25 cellular contexts compared by ENCODE assay signal in genomic region chr2:174784909-174785308, GRCh38. TPM values are rescaled to one million over a fixed set of nuclear protein-coding genes. Genes with fewer than 3 reads are reported as not detected.
"Had no signal": no experiment of that assay in that cellular context is flagged by ENCODE, and none has a peak within 500 bp of the region (broad histone marks: within the 10 kb centered on the region; RNA-seq: fewer than 3 reads in every experiment).

No MANE protein-coding gene starts in this region.

- H3K27ac Mint-ChIP-seq: activated B cell treated with CpG ODN at 0.5 μM for 24 hours; activated CD4-positive, alpha-beta T cell treated with anti-CD3 and anti-CD28 coated beads, Interleukin-2, amount 10 ng/mL, durations not matched to agents 24 days and 14 days; activated CD8-positive, alpha-beta memory T cell treated with anti-CD3 and anti-CD28 coated beads, Interleukin-2, amount 10 ng/mL, durations not matched to agents 7 days and 5 days; activated naive CD4-positive, alpha-beta T cell treated with anti-CD3 and anti-CD28 coated beads, Interleukin-2, amount 50 U/mL, for 72 hours; activated T-cell treated with anti-CD3 and anti-CD28 coated beads, Interleukin-2, amount 50 U/mL, for 24 hours; activated T-helper 1 cell treated with anti-CD3 and anti-CD28 coated beads, Interleukin-12 subunit alpha, Interleukin-12 subunit beta, Interleukin-2, Interleukin-4 antibody, amounts not matched to agents 30 ng/mL and 10 ng/mL and 1 ng/mL, durations not matched to agents 14 hours and 24 hours and 36 hours; T-helper 1 cell treated with Interleukin-12 subunit alpha and Interleukin-12 subunit beta and Interleukin-4 antibody, amounts not matched to agents 30 μg/mL and 1 μg/mL, for 36 hours had no signal

- ATAC-seq: activated CD8-positive, alpha-beta memory T cell treated with anti-CD3 and anti-CD28 coated beads, Interleukin-2, amount 10 ng/mL, durations not matched to agents 7 days and 5 days; activated naive CD4-positive, alpha-beta T cell treated with anti-CD3 and anti-CD28 coated beads, Interleukin-2, amount 50 U/mL, for 72 hours; K562; Panc1; Right ventricle myocardium inferior had no signal

- H3K4me1 ChIP-seq: breast epithelium had no signal

- H3K27me3 Mint-ChIP-seq: activated CD4-positive, alpha-beta T cell treated with anti-CD3 and anti-CD28 coated beads, Interleukin-2, amount 10 ng/mL, durations not matched to agents 24 days and 14 days; activated CD8-positive, alpha-beta memory T cell treated with anti-CD3 and anti-CD28 coated beads, Interleukin-2, amount 10 ng/mL, durations not matched to agents 7 days and 5 days; activated T-cell treated with anti-CD3 and anti-CD28 coated beads, Interleukin-2, amount 50 U/mL, for 24 hours; central memory CD8-positive, alpha-beta T cell had no signal

- H3K27me3 ChIP-seq: breast epithelium had no signal

- H3K4me3 ChIP-seq: breast epithelium, K562 had no signal

- H3K36me3 Mint-ChIP-seq: activated CD8-positive, alpha-beta memory T cell treated with anti-CD3 and anti-CD28 coated beads, Interleukin-2, amount 10 ng/mL, durations not matched to agents 7 days and 5 days; activated naive CD4-positive, alpha-beta T cell treated with anti-CD3 and anti-CD28 coated beads, Interleukin-2, amount 50 U/mL, for 72 hours had no signal

- DNase-seq: activated B cell treated with CpG ODN at 0.5 μM for 24 hours; activated CD4-positive, alpha-beta T cell treated with anti-CD3 and anti-CD28 coated beads for 1 hour; activated CD4-positive, alpha-beta T cell treated with anti-CD3 and anti-CD28 coated beads, Interleukin-2, amount 10 ng/mL, durations not matched to agents 24 days and 14 days; activated CD4-positive, alpha-beta T cell treated with anti-CD3 and anti-CD28 coated beads, Interleukin-2, amount 50 U/mL, for 48 hours; activated CD8-positive, alpha-beta memory T cell treated with anti-CD3 and anti-CD28 coated beads, Interleukin-2, amount 10 ng/mL, durations not matched to agents 7 days and 5 days; activated effector memory CD4-positive, alpha-beta T cell treated with anti-CD3 and anti-CD28 coated beads, Interleukin-2, amount 50 U/mL, for 16 hours; activated naive CD4-positive, alpha-beta T cell treated with Interleukin-2 at 50 U/mL for 16 hours; activated T-cell treated with anti-CD3 and anti-CD28 coated beads, Interleukin-2, amount 50 U/mL, for 24 hours; anterior cingulate cortex; Kasumi-1; NCI-H187 treated with DMSO at 0.1 percent for 48 hours; NCI-H2081 treated with DMSO at 0.1 percent for 48 hours; NCI-H226; NK-92 treated with Interleukin-12 subunit alpha and Interleukin-12 subunit beta, amount 100 ng/mL, for 24 hours; OCI-M1; RPMI8226 had no signal

- H3K4me3 Mint-ChIP-seq: activated B cell treated with CpG ODN at 0.5 μM for 24 hours; activated CD4-positive, alpha-beta T cell treated with anti-CD3 and anti-CD28 coated beads, Interleukin-2, amount 10 ng/mL, durations not matched to agents 24 days and 14 days; activated CD8-positive, alpha-beta memory T cell treated with anti-CD3 and anti-CD28 coated beads, Interleukin-2, amount 10 ng/mL, durations not matched to agents 7 days and 5 days; activated T-cell treated with anti-CD3 and anti-CD28 coated beads, Interleukin-2, amount 50 U/mL, for 24 hours; activated T-helper 1 cell treated with anti-CD3 and anti-CD28 coated beads, Interleukin-12 subunit alpha, Interleukin-12 subunit beta, Interleukin-2, Interleukin-4 antibody, amounts not matched to agents 30 ng/mL and 10 ng/mL and 1 ng/mL, durations not matched to agents 14 hours and 24 hours and 36 hours; central memory CD8-positive, alpha-beta T cell; T-helper 1 cell treated with Interleukin-12 subunit alpha and Interleukin-12 subunit beta and Interleukin-4 antibody, amounts not matched to agents 30 μg/mL and 1 μg/mL, for 36 hours had no signal

- H3K9me3 Mint-ChIP-seq: activated B cell treated with CpG ODN at 0.5 μM for 24 hours; activated CD4-positive, alpha-beta T cell treated with anti-CD3 and anti-CD28 coated beads, Interleukin-2, amount 10 ng/mL, durations not matched to agents 24 days and 14 days; activated naive CD4-positive, alpha-beta T cell treated with anti-CD3 and anti-CD28 coated beads, Interleukin-2, amount 50 U/mL, for 72 hours; activated T-cell treated with anti-CD3 and anti-CD28 coated beads, Interleukin-2, amount 50 U/mL, for 24 hours; activated T-helper 1 cell treated with anti-CD3 and anti-CD28 coated beads, Interleukin-12 subunit alpha, Interleukin-12 subunit beta, Interleukin-2, Interleukin-4 antibody, amounts not matched to agents 30 ng/mL and 10 ng/mL and 1 ng/mL, durations not matched to agents 14 hours and 24 hours and 36 hours; central memory CD8-positive, alpha-beta T cell; T-helper 1 cell treated with Interleukin-12 subunit alpha and Interleukin-12 subunit beta and Interleukin-4 antibody, amounts not matched to agents 30 μg/mL and 1 μg/mL, for 36 hours had no signal

- H3K36me3 ChIP-seq: breast epithelium had no signal

- H3K9me3 ChIP-seq: breast epithelium had no signal

RNA-seq across cellular contexts. Expression of gene CHRNA1, which starts 20.6 kb away (rescaled TPM):
- total RNA-seq: activated B cell treated with CpG ODN at 0.5 μM for 24 hours; activated CD4-positive, alpha-beta T cell treated with anti-CD3 and anti-CD28 coated beads, Interleukin-2, amount 10 ng/mL, durations not matched to agents 24 days and 14 days; activated CD8-positive, alpha-beta memory T cell treated with anti-CD3 and anti-CD28 coated beads, Interleukin-2, amount 10 ng/mL, durations not matched to agents 7 days and 5 days; activated naive CD4-positive, alpha-beta T cell treated with anti-CD3 and anti-CD28 coated beads, Interleukin-2, amount 50 U/mL, for 72 hours; activated T-helper 1 cell treated with anti-CD3 and anti-CD28 coated beads, Interleukin-12 subunit alpha, Interleukin-12 subunit beta, Interleukin-2, Interleukin-4 antibody, amounts not matched to agents 30 ng/mL and 10 ng/mL and 1 ng/mL, durations not matched to agents 14 hours and 24 hours and 36 hours; K562; NCI-H460 had no signal
- polyA plus RNA-seq: K562 had no signal
